8 cellular contexts compared by ENCODE assay signal in the genomic region with DNA sequence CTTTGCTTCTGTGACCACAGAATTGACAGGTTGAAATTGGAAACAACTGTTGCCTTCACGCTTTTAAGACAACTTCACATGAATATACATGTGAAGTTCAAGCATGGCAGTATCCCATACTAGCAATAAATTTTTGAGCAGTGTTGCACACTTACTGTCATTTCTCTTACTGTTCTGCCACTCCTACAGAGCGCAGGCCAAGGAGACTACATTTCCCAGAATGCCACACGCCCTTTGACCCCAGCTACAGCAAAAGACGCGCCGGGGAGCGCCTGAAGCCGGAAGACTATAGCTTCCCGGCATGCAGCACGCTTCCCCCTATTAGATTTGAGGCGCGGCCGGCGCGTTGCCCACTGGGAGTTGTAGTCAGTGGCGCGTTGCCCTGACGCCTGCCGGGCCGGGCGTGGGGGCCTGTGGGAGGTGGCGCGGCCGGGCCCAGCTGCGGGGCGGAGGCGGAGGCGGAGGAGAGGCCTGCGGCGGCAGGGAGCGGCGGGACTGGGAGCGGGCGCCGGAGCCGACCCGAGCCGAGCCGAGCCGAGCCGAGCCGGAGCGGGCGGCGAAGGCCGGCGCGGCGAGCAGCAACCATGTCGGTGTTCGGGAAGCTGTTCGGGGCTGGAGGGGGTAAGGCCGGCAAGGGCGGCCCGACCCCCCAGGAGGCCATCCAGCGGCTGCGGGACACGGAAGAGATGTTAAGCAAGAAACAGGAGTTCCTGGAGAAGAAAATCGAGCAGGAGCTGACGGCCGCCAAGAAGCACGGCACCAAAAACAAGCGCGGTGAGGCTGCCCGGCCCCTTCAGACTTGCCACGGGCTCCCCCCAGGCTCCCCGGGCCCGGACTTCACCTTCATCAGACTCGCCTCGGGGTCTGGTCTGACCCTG. TPM values are rescaled to one million over a fixed set of nuclear protein-coding genes. Genes with fewer than 3 reads are reported as not detected.
DNase-seq lines count a peak whose midpoint lies in the region; ATAC-seq and TF ChIP-seq lines count a peak whose summit lies in the region.

A gene with protein sequence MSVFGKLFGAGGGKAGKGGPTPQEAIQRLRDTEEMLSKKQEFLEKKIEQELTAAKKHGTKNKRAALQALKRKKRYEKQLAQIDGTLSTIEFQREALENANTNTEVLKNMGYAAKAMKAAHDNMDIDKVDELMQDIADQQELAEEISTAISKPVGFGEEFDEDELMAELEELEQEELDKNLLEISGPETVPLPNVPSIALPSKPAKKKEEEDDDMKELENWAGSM (plus strand): TSS at position 464 of the 878 bp plus-strand sequence. CDS start 121 bp downstream, at position 585.

- peak within 1 kb of the TSS; percentile 92 for H3K9ac ChIP-seq in SU-DHL-6 (ENCODE audit: low read length)

- peak; percentile 80 for TF ChIP-seq EP300 in ovary (IDR thresholded peaks at IDR 0.05)

- peak; percentile 96 for ATAC-seq in HG02642 (IDR thresholded peaks at IDR 0.05; ENCODE audit: poor library complexity, unreplicated experiment)
- peak; percentile 97 for ATAC-seq in activated naive CD8-positive, alpha-beta T cell treated with anti-CD3 and anti-CD28 coated beads, Interleukin-2, amount 10 ng/mL, durations not matched to agents 7 days and 5 days (ENCODE audit: low read depth)

- H4K20me1 ChIP-seq in SU-DHL-6 (ENCODE audit: low read depth, low read length), result peaks cover 10% of the 10 kb centered on the region; the same call in 1 of the 2 replicates

- H3K27me3 ChIP-seq in SU-DHL-6 (ENCODE audit: low read length) (no peaks in the 10 kb centered on the region), ovary (no peaks in the 10 kb centered on the region), thyroid gland (no peaks in the 10 kb centered on the region)

- H3K4me2 ChIP-seq in SU-DHL-6 (ENCODE audit: low read depth, low read length, poor library complexity, severe bottlenecking), result peak within 1 kb of the TSS; percentile 74

- H3K9me2 ChIP-seq in SU-DHL-6 (replicated peaks; ENCODE audit: insufficient read depth, low read length), result no peaks in the 10 kb centered on the region

- DNase-seq in GM10266 (ENCODE audit: extremely low spot score) (peak; percentile 97), NCI-H1105 treated with DMSO at 0.1 percent for 48 hours (lab: John Stamatoyannopoulos, UW) (peak; percentile 99), head of caudate nucleus (peak; percentile 98 to 100 (median 99)), ovary (peak; percentile 99 to 100 (median 100)), thyroid gland (peak; percentile 100)
- DNase-seq in activated naive CD8-positive, alpha-beta T cell treated with anti-CD3 and anti-CD28 coated beads, Interleukin-2, amount 10 ng/mL, durations not matched to agents 7 days and 5 days, result peak; percentile 97

- H3K27me3 Mint-ChIP-seq in activated naive CD8-positive, alpha-beta T cell treated with anti-CD3 and anti-CD28 coated beads, Interleukin-2, amount 10 ng/mL, durations not matched to agents 7 days and 5 days, result peaks cover under 1% of the 10 kb centered on the region

- peak within 1 kb of the TSS; percentile 94 for H3K27ac Mint-ChIP-seq in activated naive CD8-positive, alpha-beta T cell treated with anti-CD3 and anti-CD28 coated beads, Interleukin-2, amount 10 ng/mL, durations not matched to agents 7 days and 5 days

- H3K4me3 Mint-ChIP-seq in activated naive CD8-positive, alpha-beta T cell treated with anti-CD3 and anti-CD28 coated beads, Interleukin-2, amount 10 ng/mL, durations not matched to agents 7 days and 5 days, result peak within 1 kb of the TSS; percentile 97

- no peaks in the 10 kb centered on the region for H3K9me3 Mint-ChIP-seq in activated naive CD8-positive, alpha-beta T cell treated with anti-CD3 and anti-CD28 coated beads, Interleukin-2, amount 10 ng/mL, durations not matched to agents 7 days and 5 days

- H3K4me3 ChIP-seq in SU-DHL-6 (ENCODE audit: insufficient read depth, low read length, poor library complexity, severe bottlenecking), result peak within 1 kb of the TSS; percentile 94
- H3K4me3 ChIP-seq in ovary, result peak within 1 kb of the TSS; percentile 91
- peak within 1 kb of the TSS; percentile 66 to 90 (median 71) for H3K4me3 ChIP-seq in thyroid gland (replicated peaks in 1 of 3)

- H3K36me3 Mint-ChIP-seq in activated naive CD8-positive, alpha-beta T cell treated with anti-CD3 and anti-CD28 coated beads, Interleukin-2, amount 10 ng/mL, durations not matched to agents 7 days and 5 days, result peaks cover 25% of the 10 kb centered on the region

- H3K4me1 ChIP-seq in ovary (ENCODE audit: insufficient read depth) (peaks cover 12% of the 10 kb centered on the region), thyroid gland (peaks cover 22 to 25% of the 10 kb centered on the region in 2 donors)

- H3F3A ChIP-seq in SU-DHL-6 (ENCODE audit: insufficient read depth), result no peaks in the 10 kb centered on the region

- POLR2A ChIA-PET in activated naive CD8-positive, alpha-beta T cell treated with anti-CD3 and anti-CD28 coated beads, Interleukin-2, amount 10 ng/mL, durations not matched to agents 7 days and 5 days (lab: Charles Lee), result interaction anchor here (0.8 to 2.4 kb wide), 14 partner anchors 13 to 301 kb away, joined by 3 to 24 read pairs (median 4); a partner anchor contains a TSS

- TF ChIP-seq POLR2A in ovary (IDR thresholded peaks at IDR 0.05), result peak; percentile 86
- peak; percentile 76 to 96 for TF ChIP-seq POLR2A in thyroid gland (IDR thresholded peaks at IDR 0.05)

- peaks cover 25% of the 10 kb centered on the region for H3K4me1 Mint-ChIP-seq in activated naive CD8-positive, alpha-beta T cell treated with anti-CD3 and anti-CD28 coated beads, Interleukin-2, amount 10 ng/mL, durations not matched to agents 7 days and 5 days

- TF ChIP-seq CTCF in GM10266 (IDR thresholded peaks at IDR 0.05; ENCODE audit: control insufficient read depth, insufficient read depth, low read depth, missing control alignments), result no peak
- TF ChIP-seq CTCF in SU-DHL-6 (IDR thresholded peaks at IDR 0.05; ENCODE audit: insufficient read depth, low read length, poor library complexity, severe bottlenecking), result no peak
- no peak for TF ChIP-seq CTCF in ovary (IDR thresholded peaks at IDR 0.05)
- no peak for TF ChIP-seq CTCF in thyroid gland (IDR thresholded peaks at IDR 0.05)

- H3K79me2 ChIP-seq in SU-DHL-6 (ENCODE audit: insufficient read depth, low read length), result peaks cover 48% of the 10 kb centered on the region

- H3K27ac ChIP-seq in SU-DHL-6 (ENCODE audit: low read depth, low read length), result peak within 1 kb of the TSS; percentile 81
- peak within 1 kb of the TSS; percentile 83 to 91 for H3K27ac ChIP-seq in ovary
- H3K27ac ChIP-seq in thyroid gland, result peak within 1 kb of the TSS; percentile 78 to 95 (median 86)

- intact Hi-C loops in head of caudate nucleus (cut with DNase I), result loop anchor here (2.0 to 5.0 kb wide), 3 partner anchors 79 to 300 kb away; a partner anchor contains a TSS
- intact Hi-C loops in ovary (cut with DNase I), result loop anchor here in 1 of 4 donors (10.0 kb wide), 1 partner anchor 136 kb away; a partner anchor contains a TSS
- intact Hi-C loops in thyroid gland (cut with DNase I), result no loop called here

- no peaks in the 10 kb centered on the region for H3K9me3 ChIP-seq in SU-DHL-6 (ENCODE audit: insufficient read depth, low read length)
- H3K9me3 ChIP-seq in ovary, result no peaks in the 10 kb centered on the region
- no peaks in the 10 kb centered on the region for H3K9me3 ChIP-seq in thyroid gland

- peak within 1 kb of the TSS; percentile 79 for H2AFZ ChIP-seq in SU-DHL-6 (ENCODE audit: low read depth, low read length, severe bottlenecking)

- WGBS in ovary, 3 donors, result 0 to 1% (median 0%) methylated on average over 67 to 69 of the region's 70 CpGs
- WGBS in thyroid gland, 2 donors, result 1% methylated on average over 38 to 54 of the region's 70 CpGs

- 0 out of 2 replicates have a peak, but pooled peaks cover 1% of the 10 kb centered on the region for H3K36me3 ChIP-seq in SU-DHL-6 (ENCODE audit: low read length)
- H3K36me3 ChIP-seq in ovary, result no peaks in the 10 kb centered on the region
- H3K36me3 ChIP-seq in thyroid gland, result no peaks in the 10 kb centered on the region

RNA-seq across cellular contexts. Expression of the gene that starts here (rescaled TPM):
- total RNA-seq in activated naive CD8-positive, alpha-beta T cell treated with anti-CD3 and anti-CD28 coated beads, Interleukin-2, amount 10 ng/mL, durations not matched to agents 7 days and 5 days, result 10 to 100 TPM; 75.7 to 82.8 TPM
- total RNA-seq in ovary, result 10 to 100 TPM; 48.5 to 99.1 (median 96.7) TPM
- polyA plus RNA-seq in ovary, result 100 to 1,000 TPM; 118 to 153 TPM
- total RNA-seq in thyroid gland, result 10 to 100 TPM; 70.3 to 93.5 (median 85.7) TPM

Comparison
In these comparisons a context has a peak if more than half of its experiments do, and no peak if none do; other contexts are left out.
1. Peak in every context shown above with its lines: DNase-seq, ATAC-seq, H3K4me3 ChIP-seq and H3K27ac ChIP-seq.